ENCODE assay signal across 8 cellular contexts in the genomic region with DNA sequence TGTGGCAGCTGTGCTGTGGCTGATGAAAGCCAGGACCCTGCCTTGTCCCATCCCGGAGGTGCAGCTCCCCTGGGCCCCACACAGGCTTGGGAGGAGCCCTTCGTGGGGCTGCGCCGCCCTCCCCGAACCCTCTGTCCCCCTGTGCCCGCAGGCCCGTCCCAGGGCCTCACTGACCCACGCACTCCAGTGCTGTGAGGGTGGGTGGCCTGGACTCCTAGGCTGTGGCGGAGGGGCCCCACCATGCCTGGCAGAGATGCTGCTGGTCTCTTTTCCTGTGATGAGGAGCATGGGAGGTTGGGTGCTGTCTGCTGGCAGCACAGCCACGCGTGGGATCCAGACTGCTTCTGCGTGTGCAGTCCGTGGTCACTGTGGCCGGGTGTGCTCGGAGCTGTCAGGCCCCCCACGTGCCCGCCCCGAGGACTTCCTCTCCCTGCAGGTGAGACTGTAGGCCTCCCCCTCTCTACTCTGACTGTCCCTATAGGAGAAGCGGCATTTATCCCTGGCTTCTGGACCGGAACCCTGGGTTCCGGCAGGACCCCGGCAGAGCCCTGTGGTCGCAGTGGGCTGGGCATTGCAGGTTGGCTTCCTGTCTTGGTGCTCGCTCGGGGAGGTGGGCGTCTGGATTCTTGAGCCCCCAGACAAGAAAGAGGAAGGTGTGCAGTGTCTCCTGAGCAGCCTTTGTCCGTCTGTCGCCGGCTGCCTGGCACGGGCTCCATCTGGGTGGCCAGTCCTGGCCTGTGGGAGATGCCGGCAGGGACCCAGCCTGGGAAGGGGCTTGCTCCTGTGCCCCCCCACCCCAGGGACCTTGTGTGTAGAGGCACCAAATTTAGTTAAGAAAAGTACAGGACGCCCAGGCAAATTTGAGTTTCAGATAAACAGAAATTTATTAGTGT. TPM values are rescaled to one million over a fixed set of nuclear protein-coding genes. Genes with fewer than 3 reads are reported as not detected.
A peak's percentile ranks its signal among the peaks of the same experiment; 100 is the strongest.
DNase-seq lines count a peak whose midpoint lies in the region; ATAC-seq and TF ChIP-seq lines count a peak whose summit lies in the region.

No MANE protein-coding gene starts in this region.

- H3K9me3 ChIP-seq in cardiac muscle cell (ENCODE audit: low read depth): no peaks in the 10 kb centered on the region
- H3K9me3 ChIP-seq in ascending aorta: no peaks in the 10 kb centered on the region
- no peaks in the 10 kb centered on the region for H3K9me3 ChIP-seq in lung (ENCODE audit: control insufficient read depth in 2 of 2, insufficient read depth in 1 of 2, low read length in 1 of 2)
- H3K9me3 ChIP-seq in upper lobe of left lung: no peaks in the 10 kb centered on the region

- DNase-seq in cardiac muscle cell (ENCODE audit: low read depth in 1 of 2, low spot score in 1 of 2) (no peak), cardiac septum (ENCODE audit: low spot score) (no peak), ascending aorta (ENCODE audit: low spot score in 2 of 2) (no peak), lung (ENCODE audit: low spot score) (no peak), upper lobe of left lung (peak in 1 of 2 donors; percentile 68), DMS 273 treated with DMSO at 0.1 percent for 48 hours (lab: John Stamatoyannopoulos, UW) (no peak), NCI-H1930 (lab: John Stamatoyannopoulos, UW) (no peak)

- H3K4me3 ChIP-seq in cardiac muscle cell (no peak overlapping the region), ascending aorta (no peak overlapping the region), lung (no peak overlapping the region), upper lobe of left lung (peak overlapping the region in 1 of 4 donors; percentile 87)

- intact Hi-C loops in cardiac septum (cut with DNase I): no loop called here
- intact Hi-C loops in ascending aorta (cut with DNase I): no loop called here

- ATAC-seq in lung (ENCODE audit: insufficient read depth, low FRiP score) (no peak), upper lobe of left lung (ENCODE audit: low FRiP score in 2 of 2) (peak in 1 of 2 donors; percentile 41), HG02981 (IDR thresholded peaks at IDR 0.05; ENCODE audit: unreplicated experiment) (no peak)

- H3K27me3 ChIP-seq in cardiac muscle cell (no peaks in the 10 kb centered on the region), ascending aorta (no peaks in the 10 kb centered on the region), lung (ENCODE audit: control insufficient read depth, insufficient read depth) (no peaks in the 10 kb centered on the region), upper lobe of left lung (no peaks in the 10 kb centered on the region)

- 49 to 68% methylated on average over 30 to 32 of the region's 32 CpGs for WGBS in lung, 2 donors
- 72 to 87% methylated on average over 13 to 24 of the region's 32 CpGs for WGBS in upper lobe of left lung, 2 donors

- TF ChIP-seq EP300 in upper lobe of left lung (IDR thresholded peaks at IDR 0.05): no peak

- TF ChIP-seq POLR2A in upper lobe of left lung (IDR thresholded peaks at IDR 0.05): no peak

- H3K4me1 ChIP-seq in cardiac muscle cell (ENCODE audit: low read depth) (peaks cover 13% of the 10 kb centered on the region), ascending aorta (peaks cover 10 to 22% of the 10 kb centered on the region in 2 donors), lung (ENCODE audit: control insufficient read depth in 2 of 2, insufficient read depth in 2 of 2, low read length in 2 of 2) (peaks cover 0 to 21% of the 10 kb centered on the region in 2 donors), upper lobe of left lung (peaks cover 22 to 38% (median 28%) of the 10 kb centered on the region in 4 donors)

- H3K36me3 ChIP-seq in cardiac muscle cell (no peaks in the 10 kb centered on the region), ascending aorta (peaks cover 2 to 5% of the 10 kb centered on the region in 2 donors), lung (ENCODE audit: control insufficient read depth in 2 of 2, insufficient read depth in 2 of 2, low read length in 2 of 2) (peaks cover 0 to 11% of the 10 kb centered on the region in 2 donors), upper lobe of left lung (peaks cover 0 to 10% (median 5%) of the 10 kb centered on the region in 4 donors)

- TF ChIP-seq CTCF in cardiac muscle cell (IDR thresholded peaks at IDR 0.05; ENCODE audit: low read depth, low read length): no peak
- TF ChIP-seq CTCF in ascending aorta (IDR thresholded peaks at IDR 0.05): no peak
- no peak for TF ChIP-seq CTCF in lung (IDR thresholded peaks at IDR 0.05; ENCODE audit: control extremely low read depth, extremely low read depth)
- no peak for TF ChIP-seq CTCF in upper lobe of left lung (IDR thresholded peaks at IDR 0.05)

- H3K27ac ChIP-seq in cardiac muscle cell (peak overlapping the region; percentile 81), ascending aorta (peak overlapping the region; percentile 28 to 50), lung (ENCODE audit: low read depth in 1 of 2, low read length in 1 of 2) (peak overlapping the region; percentile 21 to 40), upper lobe of left lung (peak overlapping the region in 3 of 4 donors; percentile 29 to 83 (median 76))

RNA-seq across cellular contexts. Expression of gene MTA1, which starts 2.3 kb away (rescaled TPM):
- total RNA-seq in cardiac muscle cell (136 and 208 TPM in 2 replicates), cardiac septum (140 TPM), ascending aorta (118 TPM), lung (100 to 1,000 TPM in 1 of 2 donors, 10 to 100 TPM in 1; 64.7 to 113 TPM), upper lobe of left lung (100 to 1,000 TPM in 2 of 6 donors, 10 to 100 TPM in 4; 64.8 to 315 (median 94.9) TPM)
- polyA plus RNA-seq in cardiac muscle cell (110 and 149 TPM in 2 replicates), lung (10 to 100 TPM; 40.2 to 62.6 TPM)

RNA-seq across cellular contexts. Expression of gene TEX22, which starts 23.6 kb away (rescaled TPM):
- total RNA-seq in cardiac muscle cell: 2.5 and 3.7 TPM in 2 replicates
- polyA plus RNA-seq in cardiac muscle cell: 3.0 and 4.1 TPM in 2 replicates
- total RNA-seq in cardiac septum: 0.46 TPM
- not detected for total RNA-seq in ascending aorta
- total RNA-seq in lung: 1 to 10 TPM in 1 of 2 donors, under 1 TPM in 1; 0.40 to 2.1 TPM
- polyA plus RNA-seq in lung: under 1 TPM; 0.17 to 0.18 TPM
- total RNA-seq in upper lobe of left lung: 1 to 10 TPM in 3 of 6 donors, not detected in 3; 1.2 to 2.1 (median 1.9) TPM

RNA-seq across cellular contexts. Expression of gene CRIP2, which starts 52.7 kb away (rescaled TPM):
- total RNA-seq in cardiac muscle cell (804 and 1,173 TPM in 2 replicates), cardiac septum (918 TPM), ascending aorta (665 TPM), lung (100 to 1,000 TPM; 135 to 267 TPM), upper lobe of left lung (100 to 1,000 TPM in 5 of 6 donors, 10 to 100 TPM in 1; 55.5 to 422 (median 190) TPM)
- polyA plus RNA-seq in cardiac muscle cell (1,364 and 1,845 TPM in 2 replicates), lung (100 to 1,000 TPM; 194 to 216 TPM)

Comparison
In these comparisons a context has a peak if more than half of its experiments do, and no peak if none do; other contexts are left out.
1. H3K27ac ChIP-seq: peak in every context shown above with its lines; median percentile 81 in cardiac muscle cell; 76 in upper lobe of left lung; 39 in ascending aorta; 30 in lung.